In genomic region chr5:178106556-178107239, GRCh38 we compare ENCODE assay signal across 22 cellular contexts. TPM values are rescaled to one million over a fixed set of nuclear protein-coding genes. Genes with fewer than 3 reads are reported as not detected.
DNase-seq lines count a peak whose midpoint lies in the region; ATAC-seq, FAIRE-seq and TF ChIP-seq lines count a peak whose summit lies in the region.
"Had no signal": no experiment of that assay in that cellular context is flagged by ENCODE, and none has a peak within 500 bp of the region (broad histone marks: within the 10 kb centered on the region; RNA-seq: fewer than 3 reads in every experiment).

No MANE protein-coding gene starts in this region.

- TF ChIP-seq RAD21 in GM12878 (IDR thresholded peaks at IDR 0.05; ENCODE audit: insufficient read depth, low read depth, low read length), result no peak

- no peak overlapping the region for H2BK5ac ChIP-seq in neuronal stem cell (ENCODE audit: low read length)

- no TSS peak for BruUV-seq in GM12878 (replicated peaks; lab: Mats Ljungman, UMichigan)

- CTCF ChIA-PET in GM12878 (lab: Yijun Ruan, JAX), result interaction anchor here (0.6 to 3.0 kb wide), 2 partner anchors 14 to 31 kb away, joined by 3 to 21 read pairs; no protein-coding TSS in a partner anchor

- TF ChIP-seq EP300 in GM12878 (IDR thresholded peaks at IDR 0.05; ENCODE audit: borderline replicate concordance in 1 of 2, control insufficient read depth in 1 of 2, low read depth in 2 of 2, low read length in 2 of 2), result no peak

- no peak for DNase-seq in GM12878 (ENCODE audit: low read depth, low spot score)
- DNase-seq in neuronal stem cell (ENCODE audit: low spot score), result no peak
- no peak for DNase-seq in DMS79 treated with DMSO at 0.1 percent for 48 hours (lab: John Stamatoyannopoulos, UW)
- DNase-seq in pons (ENCODE audit: low spot score), result no peak
- DNase-seq in SW480 (ENCODE audit: low spot score), result no peak
- DNase-seq: activated CD4-positive, alpha-beta T cell treated with anti-CD3 and anti-CD28 coated beads, Interleukin-2, amount 50 U/mL, for 1 hour; activated CD8-positive, alpha-beta memory T cell treated with anti-CD3 and anti-CD28 coated beads, Interleukin-2, amount 50 U/mL, for 4 hours; activated effector memory CD4-positive, alpha-beta T cell treated with anti-CD3 and anti-CD28 coated beads, Interleukin-2, amount 50 U/mL, for 16 hours; dermis blood vessel endothelial cell; DMS79; left cardiac atrium; NCI-H1694 treated with DMSO at 0.1 percent for 48 hours; NCI-H446 treated with DMSO at 0.1 percent for 48 hours; stimulated activated CD4-positive, alpha-beta T cell treated with anti-CD3 and anti-CD28 coated beads, Interleukin-2, amount 100 ng/mL, for 48 hours; SW 1271; upper lobe of right lung had no signal

- TF ChIP-seq CTCF in GM12878 (IDR thresholded peaks at IDR 0.05 in 2 of 3, conservative IDR thresholded peaks at IDR 0.05 in 1 of 3; ENCODE audit: control insufficient read depth in 2 of 3, extremely low read depth in 1 of 3, insufficient read depth in 1 of 3, low read depth in 3 of 3, low read length in 3 of 3), result no peak

- no peaks in the 10 kb centered on the region for H3K9me3 ChIP-seq in GM12878 (replicated peaks; ENCODE audit: control insufficient read depth, insufficient read depth, low read length)
- H3K9me3 ChIP-seq in neuronal stem cell (replicated peaks in 1 of 2; ENCODE audit: control insufficient read depth in 2 of 2, insufficient read depth in 1 of 2, low read depth in 1 of 2, low read length in 2 of 2), result no peaks in the 10 kb centered on the region
- H3K9me3 ChIP-seq: gastroesophageal sphincter, upper lobe of right lung had no signal

- SMC1A ChIA-PET in GM12878 (lab: Charles Lee; ENCODE audit: uncharacterized antibody, unreplicated experiment), result interaction anchor here (0.8 to 2.6 kb wide), 5 partner anchors 10 to 39 kb away, joined by 3 to 9 read pairs (median 3); no protein-coding TSS in a partner anchor

- peak; percentile 57 for ATAC-seq in GM18858 (IDR thresholded peaks at IDR 0.05; ENCODE audit: unreplicated experiment)
- ATAC-seq in HG03064 (IDR thresholded peaks at IDR 0.05; ENCODE audit: low read depth, unreplicated experiment), result peak; percentile 64
- ATAC-seq in GM12878, result peak; percentile 88
- no peak for ATAC-seq in GM19328 (IDR thresholded peaks at IDR 0.05; ENCODE audit: unreplicated experiment)
- ATAC-seq: gastroesophageal sphincter, GM23338, left cardiac atrium, upper lobe of right lung had no signal

- H3K27ac ChIP-seq in GM12878 (ENCODE audit: control insufficient read depth, insufficient read depth), result no peak overlapping the region
- no peak overlapping the region for H3K27ac ChIP-seq in neuronal stem cell (replicated peaks; ENCODE audit: low read length)
- H3K27ac ChIP-seq: gastroesophageal sphincter, upper lobe of right lung had no signal

- in situ Hi-C loops in GM12878 (cut with MboI), result no loop called here

- TF ChIP-seq POLR2A in GM12878 (IDR thresholded peaks at IDR 0.05; ENCODE audit: low read depth, low read length), result no peak

- H2AFZ ChIP-seq in GM12878 (ENCODE audit: control insufficient read depth, low read depth, low read length), result peak overlapping the region; percentile 39
- no peak overlapping the region for H2AFZ ChIP-seq in neuronal stem cell (ENCODE audit: low read length)
- H2AFZ ChIP-seq: GM23338 had no signal

- H3K23ac ChIP-seq in neuronal stem cell (ENCODE audit: low read depth, low read length, poor library complexity), result no peak overlapping the region

- H3K9ac ChIP-seq in GM12878 (ENCODE audit: control insufficient read depth, insufficient read depth, low read length), result no peak overlapping the region
- H3K9ac ChIP-seq in neuronal stem cell (ENCODE audit: low read depth, low read length, poor library complexity), result no peak overlapping the region

- H3K14ac ChIP-seq in neuronal stem cell (ENCODE audit: low read length), result no peak overlapping the region

- peak; percentile 18 for FAIRE-seq in GM12878 (lab: Jason Lieb, UNC)

- peak overlapping the region; percentile 66 for H3K18ac ChIP-seq in neuronal stem cell (ENCODE audit: low read length)

- H3K4me2 ChIP-seq in GM12878 (ENCODE audit: control insufficient read depth, insufficient read depth) (peak overlapping the region; percentile 19; the same call in 1 of the 2 replicates), neuronal stem cell (ENCODE audit: insufficient read depth, low read length, poor library complexity, severe bottlenecking) (no peak overlapping the region)
- H3K4me2 ChIP-seq: GM23338 had no signal

- no peak overlapping the region for H3K4ac ChIP-seq in neuronal stem cell (ENCODE audit: low read length)

- no peak overlapping the region for H2BK120ac ChIP-seq in neuronal stem cell (ENCODE audit: low read depth, low read length)

- 2% methylated on average over 13 of the region's 13 CpGs for WGBS in GM12878 (ENCODE audit: insufficient coverage, insufficient replicate concordance, low lambda C conversion rate, missing lambda C conversion rate)
- no CpG with 5 or more reads among the region's 13 CpGs for WGBS in neuronal stem cell (ENCODE audit: extremely low coverage in 2 of 2, insufficient read length in 2 of 2, insufficient replicate concordance in 1 of 2), 2 donors

- H3K79me1 ChIP-seq in neuronal stem cell (ENCODE audit: low read depth, low read length), result no peaks in the 10 kb centered on the region

- H4K91ac ChIP-seq in neuronal stem cell (ENCODE audit: low read depth, low read length, poor library complexity), result peak overlapping the region; percentile 87

- intact Hi-C loops in GM12878 (cut with micrococcal nuclease; ENCODE audit: unreplicated experiment), result no loop called here

- H3K79me2 ChIP-seq in GM12878 (ENCODE audit: control insufficient read depth, insufficient read depth, low read length), result no peaks in the 10 kb centered on the region

- H3K27me3 ChIP-seq in GM12878 (replicated peaks in 1 of 2; ENCODE audit: control insufficient read depth in 2 of 2, insufficient read depth in 2 of 2, low read length in 1 of 2) (no peaks in the 10 kb centered on the region), neuronal stem cell (ENCODE audit: control insufficient read depth in 3 of 3, insufficient read depth in 3 of 3, low read depth in 1 of 3, low read length in 3 of 3) (no peaks in the 10 kb centered on the region)
- H3K27me3 ChIP-seq: upper lobe of right lung had no signal

- peaks cover 11% of the 10 kb centered on the region for H3K4me1 ChIP-seq in GM12878 (ENCODE audit: control insufficient read depth, insufficient read depth, low read length)
- peaks cover 5% of the 10 kb centered on the region in 2 donors for H3K4me1 ChIP-seq in neuronal stem cell (ENCODE audit: control insufficient read depth in 2 of 2, insufficient read depth in 1 of 2, low read depth in 1 of 2, low read length in 2 of 2)
- H3K4me1 ChIP-seq: gastroesophageal sphincter had no signal

- H2AK5ac ChIP-seq in neuronal stem cell (ENCODE audit: low read depth, low read length), result peak overlapping the region; percentile 96

- POLR2A ChIA-PET in GM12878 (lab: Charles Lee), result interaction anchor here (2.1 kb wide), 1 partner anchor 9 kb away, joined by 7 read pairs; no protein-coding TSS in a partner anchor

- no peak overlapping the region for H4K8ac ChIP-seq in neuronal stem cell (ENCODE audit: low read depth, low read length)

- RAD21 ChIA-PET in GM12878 (lab: Charles Lee; ENCODE audit: unreplicated experiment), result no interaction called here

- no peaks in the 10 kb centered on the region for H4K20me1 ChIP-seq in GM12878 (ENCODE audit: control insufficient read depth, insufficient read depth)

- H2BK15ac ChIP-seq in neuronal stem cell (ENCODE audit: low read length), result peak overlapping the region; percentile 15

- H3K4me3 ChIP-seq in GM12878 (no peak overlapping the region), neuronal stem cell (ENCODE audit: low read length in 2 of 2) (no peak overlapping the region)
- H3K4me3 ChIP-seq: gastroesophageal sphincter, GM23338, skin epidermis, upper lobe of right lung had no signal

- no peaks in the 10 kb centered on the region for H3K36me3 ChIP-seq in GM12878 (ENCODE audit: control insufficient read depth in 2 of 2, insufficient read depth in 2 of 2, low read length in 1 of 2)
- H3K36me3 ChIP-seq in neuronal stem cell (replicated peaks in 1 of 2; ENCODE audit: control insufficient read depth in 2 of 2, insufficient read depth in 2 of 2, low read length in 2 of 2), result no peaks in the 10 kb centered on the region
- H3K36me3 ChIP-seq: gastroesophageal sphincter, upper lobe of right lung had no signal

- H2BK12ac ChIP-seq in neuronal stem cell (ENCODE audit: low read length), result no peak overlapping the region

RNA-seq across cellular contexts. Expression of gene N4BP3, which starts 6.6 kb away (rescaled TPM):
- 49.3 and 55.0 TPM in 2 replicates for total RNA-seq in GM12878 (2013; cell fraction: nucleolus; rRNA removed)
- 10.0 and 10.2 TPM in 2 replicates for total RNA-seq in GM12878 (2014; rRNA removed)
- total RNA-seq in GM12878 (2014; rRNA removed; fragmentation: Illumina TruSeq; extraction: Trizol), result 3.9 and 4.0 TPM in 2 replicates
- 11.4 and 13.0 TPM in 2 replicates for total RNA-seq in GM12878 (2021)
- polyA plus RNA-seq in GM12878 (2011; ENCODE audit: low read depth), result 1.4 TPM
- 4.6 and 8.3 TPM in 2 replicates for polyA plus RNA-seq in GM12878 (2011; rRNA removed)
- polyA plus RNA-seq in GM12878 (2011; cell fraction: cytosol; rRNA removed), result 10.4 and 11.5 TPM in 2 replicates
- polyA plus RNA-seq in GM12878 (2011; cell fraction: nucleus; rRNA removed), result 29.0 and 31.8 TPM in 2 replicates
- polyA plus RNA-seq in GM12878 (2012), result 3.5 and 6.0 TPM in 2 replicates
- polyA plus RNA-seq in GM12878 (2014; fragmentation: Illumina TruSeq; extraction: Trizol), result 1.3 and 2.5 TPM in 2 replicates
- polyA plus RNA-seq in GM12878 (2014; fragmentation: Nextera tagmentation; extraction: Ambion mirVana), result under 1 TPM; 0.06 to 0.27 TPM
- 9.3 and 10.3 TPM in 2 replicates for polyA plus RNA-seq in GM12878 (2014; rRNA removed)
- 1 to 10 TPM; 3.7 to 4.6 TPM for polyA plus RNA-seq in GM12878 (2016; fragmentation: Nextera tagmentation; extraction: Ambion mirVana)
- polyA minus RNA-seq in GM12878 (2011; rRNA and poly(A)+ RNA removed), result 5.0 and 14.3 TPM in 2 replicates
- 5.1 and 6.3 TPM in 2 replicates for polyA minus RNA-seq in GM12878 (2011; cell fraction: cytosol; rRNA and poly(A)+ RNA removed)
- polyA minus RNA-seq in GM12878 (2011; cell fraction: nucleus; rRNA and poly(A)+ RNA removed), result 12.8 and 16.0 TPM in 2 replicates
- polyA plus RNA-seq in neuronal stem cell (2013, experiment 1 of 2), result 2.4 TPM
- polyA plus RNA-seq in neuronal stem cell (2013, experiment 2 of 2), result 2.5 TPM

RNA-seq across cellular contexts. Expression of gene RMND5B, which starts 24.1 kb away (rescaled TPM):
- total RNA-seq in GM12878 (2013; cell fraction: nucleolus; rRNA removed), result 42.9 and 49.4 TPM in 2 replicates
- total RNA-seq in GM12878 (2014; rRNA removed) (25.8 and 27.6 TPM in 2 replicates), GM12878 (2014; rRNA removed; fragmentation: Illumina TruSeq; extraction: Trizol) (16.7 and 16.8 TPM in 2 replicates), GM12878 (2021) (37.5 and 39.6 TPM in 2 replicates)
- polyA plus RNA-seq in GM12878 (2011; ENCODE audit: low read depth), result 11.3 TPM
- polyA plus RNA-seq in GM12878 (2011; rRNA removed) (20.0 and 34.3 TPM in 2 replicates), GM12878 (2014; fragmentation: Illumina TruSeq; extraction: Trizol) (11.2 and 19.0 TPM in 2 replicates), GM12878 (2014; fragmentation: Nextera tagmentation; extraction: Ambion mirVana) (1 to 10 TPM; 1.6 to 4.0 TPM), GM12878 (2014; rRNA removed) (36.2 and 39.5 TPM in 2 replicates), GM12878 (2016; fragmentation: Nextera tagmentation; extraction: Ambion mirVana) (10 to 100 TPM; 50.4 to 50.7 TPM)
- polyA plus RNA-seq in GM12878 (2011; cell fraction: cytosol; rRNA removed), result 43.0 and 46.1 TPM in 2 replicates
- 62.1 and 65.1 TPM in 2 replicates for polyA plus RNA-seq in GM12878 (2011; cell fraction: nucleus; rRNA removed)
- polyA plus RNA-seq in GM12878 (2012), result 23.8 and 24.3 TPM in 2 replicates
- 38.7 and 46.0 TPM in 2 replicates for polyA minus RNA-seq in GM12878 (2011; rRNA and poly(A)+ RNA removed)
- 12.4 and 14.0 TPM in 2 replicates for polyA minus RNA-seq in GM12878 (2011; cell fraction: cytosol; rRNA and poly(A)+ RNA removed)
- 20.8 and 39.0 TPM in 2 replicates for polyA minus RNA-seq in GM12878 (2011; cell fraction: nucleus; rRNA and poly(A)+ RNA removed)
- 19.2 TPM for polyA plus RNA-seq in neuronal stem cell (2013, experiment 1 of 2)
- 19.2 TPM for polyA plus RNA-seq in neuronal stem cell (2013, experiment 2 of 2)

RNA-seq across cellular contexts. Expression of gene NHP2, which starts 47.0 kb away (rescaled TPM):
- 53.0 and 54.1 TPM in 2 replicates for total RNA-seq in GM12878 (2013; cell fraction: nucleolus; rRNA removed)
- total RNA-seq in GM12878 (2014; rRNA removed) (284 and 305 TPM in 2 replicates), GM12878 (2014; rRNA removed; fragmentation: Illumina TruSeq; extraction: Trizol) (132 and 163 TPM in 2 replicates), GM12878 (2021) (233 TPM in 2 replicates)
- 141 TPM for polyA plus RNA-seq in GM12878 (2011; ENCODE audit: low read depth)
- polyA plus RNA-seq in GM12878 (2011; rRNA removed) (112 and 130 TPM in 2 replicates), GM12878 (2014; fragmentation: Illumina TruSeq; extraction: Trizol) (46.4 and 97.3 TPM in 2 replicates), GM12878 (2014; fragmentation: Nextera tagmentation; extraction: Ambion mirVana) (100 to 1,000 TPM in 1 of 2 experiments, 10 to 100 TPM in 1; 39.2 to 127 TPM), GM12878 (2014; rRNA removed) (277 and 301 TPM in 2 replicates), GM12878 (2016; fragmentation: Nextera tagmentation; extraction: Ambion mirVana) (100 to 1,000 TPM; 485 to 513 TPM)
- polyA plus RNA-seq in GM12878 (2011; cell fraction: cytosol; rRNA removed), result 200 and 227 TPM in 2 replicates
- polyA plus RNA-seq in GM12878 (2011; cell fraction: nucleus; rRNA removed), result 129 and 130 TPM in 2 replicates
- 153 and 166 TPM in 2 replicates for polyA plus RNA-seq in GM12878 (2012)
- polyA minus RNA-seq in GM12878 (2011; rRNA and poly(A)+ RNA removed), result 50.3 and 72.8 TPM in 2 replicates
- polyA minus RNA-seq in GM12878 (2011; cell fraction: cytosol; rRNA and poly(A)+ RNA removed), result 57.3 and 62.9 TPM in 2 replicates
- 35.5 and 50.4 TPM in 2 replicates for polyA minus RNA-seq in GM12878 (2011; cell fraction: nucleus; rRNA and poly(A)+ RNA removed)
- polyA plus RNA-seq in neuronal stem cell (2013, experiment 1 of 2), result 177 TPM
- 166 TPM for polyA plus RNA-seq in neuronal stem cell (2013, experiment 2 of 2)
